ENCODE assay signal across 8 cellular contexts in genomic region chr2:73235315-73236028, GRCh38. TPM values are rescaled to one million over a fixed set of nuclear protein-coding genes. Genes with fewer than 3 reads are reported as not detected.
DNase-seq lines count a peak whose midpoint lies in the region; ATAC-seq and TF ChIP-seq lines count a peak whose summit lies in the region.

No MANE protein-coding gene starts in this region.

- peaks cover 20 to 53% of the 10 kb centered on the region in 2 experiments for H3K36me3 ChIP-seq in HEK293 (ENCODE audit: control insufficient read depth in 2 of 2, insufficient read depth in 1 of 2, low read length in 2 of 2)

- no peak for DNase-seq in T-helper 2 cell treated with Interferon-gamma antibody and Interleukin-4, amounts not matched to agents 5 μg/mL and 100 μg/mL, for 36 hours (ENCODE audit: low spot score)
- DNase-seq in fibroblast of villous mesenchyme (ENCODE audit: low read depth) (no peak), ureter (ENCODE audit: low spot score) (no peak), amniotic stem cell (lab: John Stamatoyannopoulos, UW) (no peak)

- no peaks in the 10 kb centered on the region for H3K27me3 Mint-ChIP-seq in T-helper 2 cell treated with Interferon-gamma antibody and Interleukin-4, amounts not matched to agents 5 μg/mL and 100 μg/mL, for 36 hours (ENCODE audit: low read depth)

- POLR2A ChIA-PET in HEK293 (lab: Yijun Ruan, JAX): interaction anchor here (1.5 to 3.7 kb wide), 5 partner anchors 9 to 56 kb away, joined by 7 to 33 read pairs (median 12); no protein-coding TSS in a partner anchor

- H3K9me3 ChIP-seq in HEK293 (ENCODE audit: control insufficient read depth, insufficient read depth, low read depth, low read length): no peaks in the 10 kb centered on the region

- peaks cover 12% of the 10 kb centered on the region; the same call in 1 of the 2 replicates for H3K4me1 ChIP-seq in HEK293 (ENCODE audit: control insufficient read depth, insufficient read depth, low read length)

- no peak for TF ChIP-seq CTCF in HEK293 (tag by site-specific recombination; IDR thresholded peaks at IDR 0.05)
- no peak for TF ChIP-seq CTCF in fibroblast of villous mesenchyme (IDR thresholded peaks at IDR 0.05; ENCODE audit: insufficient read depth, low read depth, low read length)

- peaks cover 24% of the 10 kb centered on the region for H3K4me1 Mint-ChIP-seq in T-helper 2 cell treated with Interferon-gamma antibody and Interleukin-4, amounts not matched to agents 5 μg/mL and 100 μg/mL, for 36 hours (ENCODE audit: low read depth)

- peak overlapping the region; percentile 99 for H3K4me3 Mint-ChIP-seq in T-helper 2 cell treated with Interferon-gamma antibody and Interleukin-4, amounts not matched to agents 5 μg/mL and 100 μg/mL, for 36 hours

- CTCF ChIA-PET in HEK293 (lab: Yijun Ruan, JAX): interaction anchor here (0.9 to 2.2 kb wide), 6 partner anchors 10 to 55 kb away, joined by 3 to 6 read pairs (median 5); no protein-coding TSS in a partner anchor

- ATAC-seq in GM21381 (IDR thresholded peaks at IDR 0.05; ENCODE audit: unreplicated experiment) (no peak), GM19035 (IDR thresholded peaks at IDR 0.05; ENCODE audit: unreplicated experiment) (no peak)

- peaks cover 10% of the 10 kb centered on the region for H3K36me3 Mint-ChIP-seq in T-helper 2 cell treated with Interferon-gamma antibody and Interleukin-4, amounts not matched to agents 5 μg/mL and 100 μg/mL, for 36 hours (ENCODE audit: low read depth)

- peak overlapping the region; percentile 97; the same call in 1 of the 2 replicates for H3K27ac ChIP-seq in HEK293 (ENCODE audit: extremely low read depth, low read depth, low read length)
- peak overlapping the region in 13 of 21 experiments; percentile 22 to 98 (median 96) for H3K27ac ChIP-seq in skin epidermis

- H3K27ac Mint-ChIP-seq in T-helper 2 cell treated with Interferon-gamma antibody and Interleukin-4, amounts not matched to agents 5 μg/mL and 100 μg/mL, for 36 hours: peak overlapping the region; percentile 93

- no peaks in the 10 kb centered on the region for H3K9me3 Mint-ChIP-seq in T-helper 2 cell treated with Interferon-gamma antibody and Interleukin-4, amounts not matched to agents 5 μg/mL and 100 μg/mL, for 36 hours

- H3K4me3 ChIP-seq in HEK293 (ENCODE audit: low read depth, low read length) (peak overlapping the region; percentile 87), fibroblast of villous mesenchyme (ENCODE audit: low read depth, low read length) (peak overlapping the region; percentile 85), skin epidermis (peak overlapping the region in 6 of 7 experiments; percentile 64 to 83 (median 74))

TF ChIP-seq in HEK293, 187 proteins besides CTCF, POLR2A, EP300 and RAD21:
- TF ChIP-seq ZNF112 (tag by site-specific recombination; IDR thresholded peaks at IDR 0.05): no peak
- TF ChIP-seq ZNF16 (tag by site-specific recombination; IDR thresholded peaks at IDR 0.05; ENCODE audit: low read depth): no peak
- no peak for TF ChIP-seq ZNF175 (tag by site-specific recombination; IDR thresholded peaks at IDR 0.05)
- no peak for TF ChIP-seq ZNF521 (tag by site-specific recombination; IDR thresholded peaks at IDR 0.05)
- no peak for TF ChIP-seq ZNF223 (tag by site-specific recombination; IDR thresholded peaks at IDR 0.05)
- no peak for TF ChIP-seq ZNF530 (tag by site-specific recombination; IDR thresholded peaks at IDR 0.05; ENCODE audit: low read depth)
- TF ChIP-seq, protein P1, sequence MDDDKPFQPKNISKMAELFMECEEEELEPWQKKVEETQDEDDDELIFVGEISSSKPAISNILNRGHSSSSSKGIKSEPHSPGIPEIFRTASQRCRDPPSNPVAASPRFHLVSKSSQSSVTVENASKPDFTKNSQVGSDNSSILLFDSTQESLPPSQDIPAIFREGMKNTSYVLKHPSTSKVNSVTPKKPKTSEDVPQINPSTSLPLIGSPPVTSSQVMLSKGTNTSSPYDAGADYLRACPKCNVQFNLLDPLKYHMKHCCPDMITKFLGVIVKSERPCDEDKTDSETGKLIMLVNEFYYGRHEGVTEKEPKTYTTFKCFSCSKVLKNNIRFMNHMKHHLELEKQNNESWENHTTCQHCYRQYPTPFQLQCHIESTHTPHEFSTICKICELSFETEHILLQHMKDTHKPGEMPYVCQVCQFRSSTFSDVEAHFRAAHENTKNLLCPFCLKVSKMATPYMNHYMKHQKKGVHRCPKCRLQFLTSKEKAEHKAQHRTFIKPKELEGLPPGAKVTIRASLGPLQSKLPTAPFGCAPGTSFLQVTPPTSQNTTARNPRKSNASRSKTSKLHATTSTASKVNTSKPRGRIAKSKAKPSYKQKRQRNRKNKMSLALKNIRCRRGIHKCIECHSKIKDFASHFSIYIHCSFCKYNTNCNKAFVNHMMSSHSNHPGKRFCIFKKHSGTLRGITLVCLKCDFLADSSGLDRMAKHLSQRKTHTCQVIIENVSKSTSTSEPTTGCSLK (tag by site-specific recombination; IDR thresholded peaks at IDR 0.05): no peak
- TF ChIP-seq ZNF768 (tag by site-specific recombination; IDR thresholded peaks at IDR 0.05): no peak
- TF ChIP-seq ZBTB1 (tag by site-specific recombination; IDR thresholded peaks at IDR 0.05): no peak
- no peak for TF ChIP-seq ZNF433 (tag by site-specific recombination; IDR thresholded peaks at IDR 0.05; ENCODE audit: low read depth)
- TF ChIP-seq ZBTB21 (tag by site-specific recombination; IDR thresholded peaks at IDR 0.05): no peak
- no peak for TF ChIP-seq ZFP41 (tag by site-specific recombination; IDR thresholded peaks at IDR 0.05; ENCODE audit: borderline replicate concordance)
- TF ChIP-seq ZNF335 (tag by site-specific recombination; conservative IDR thresholded peaks at IDR 0.05): no peak

RNA-seq across cellular contexts. Expression of gene CCT7, which starts 1.4 kb away (rescaled TPM):
- 247 and 330 TPM in 2 replicates for total RNA-seq in fibroblast of villous mesenchyme
- total RNA-seq in ureter: 237 TPM

RNA-seq across cellular contexts. Expression of gene PRADC1, which starts 2.4 kb away (rescaled TPM):
- total RNA-seq in fibroblast of villous mesenchyme (14.2 and 18.1 TPM in 2 replicates), ureter (19.1 TPM)

RNA-seq across cellular contexts. Expression of gene SMYD5, which starts 21.4 kb away (rescaled TPM):
- total RNA-seq in fibroblast of villous mesenchyme: 20.7 and 20.9 TPM in 2 replicates
- 36.3 TPM for total RNA-seq in ureter

RNA-seq across cellular contexts. Expression of gene NOTO, which starts 33.1 kb away (rescaled TPM):
- total RNA-seq in fibroblast of villous mesenchyme (not detected in 2 replicates), ureter (not detected)

RNA-seq across cellular contexts. Expression of gene FBXO41, which starts 48.8 kb away (rescaled TPM):
- 1.3 and 1.6 TPM in 2 replicates for total RNA-seq in fibroblast of villous mesenchyme
- total RNA-seq in ureter: 6.6 TPM
